20 cellular contexts compared by ENCODE assay signal in the genomic region with DNA sequence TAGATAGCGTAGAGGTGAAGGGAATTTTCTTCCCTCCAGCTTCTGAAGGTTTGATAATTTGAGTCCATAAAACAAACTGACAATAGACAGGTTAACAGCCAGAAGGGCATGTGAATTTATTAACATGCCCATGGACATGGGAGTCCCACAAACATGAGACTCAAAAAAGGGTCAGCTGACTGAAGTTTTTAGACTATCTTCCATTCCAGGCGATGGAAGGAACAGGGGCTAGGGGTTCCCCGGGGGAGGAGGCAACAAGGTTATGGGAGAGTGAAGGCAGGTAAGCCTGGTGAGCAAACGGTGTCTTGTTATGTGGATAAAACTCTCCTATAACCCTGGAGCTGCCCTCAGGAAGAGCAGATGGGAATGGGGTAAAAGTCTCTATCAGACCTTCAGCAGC.
DNase-seq lines count a peak whose midpoint lies in the region; ATAC-seq, FAIRE-seq and TF ChIP-seq lines count a peak whose summit lies in the region.
"Had no signal": no experiment of that assay in that cellular context is flagged by ENCODE, and none has a peak within 500 bp of the region (broad histone marks: within the 10 kb centered on the region; RNA-seq: fewer than 3 reads in every experiment).

No MANE protein-coding gene starts in this region.

- BruUV-seq in HepG2 (replicated peaks; lab: Mats Ljungman, UMichigan) = no TSS peak

- CTCF ChIA-PET in HepG2 (lab: Yijun Ruan, JAX; ENCODE audit: low intra/inter-chr PET ratio, low total read pairs) = no interaction called here
- CTCF ChIA-PET in H1 (lab: Charles Lee; ENCODE audit: partially characterized antibody) = interaction anchor here (0.6 to 1.1 kb wide), 3 partner anchors 128 to 174 kb away, joined by 3 to 4 read pairs (median 3); no protein-coding TSS in a partner anchor
- CTCF ChIA-PET in HEK293T (lab: Yijun Ruan, JAX) = interaction anchor here (0.7 kb wide), 1 partner anchor 197 kb away, joined by 3 read pairs; no protein-coding TSS in a partner anchor

- H4K20me1 ChIP-seq in HepG2 (ENCODE audit: insufficient read depth, low read length) (no peaks in the 10 kb centered on the region), H1 (replicated peaks in 1 of 2; ENCODE audit: control insufficient read depth in 1 of 2, insufficient read depth in 2 of 2, low read length in 2 of 2) (no peaks in the 10 kb centered on the region)

- no peak overlapping the region for H4K91ac ChIP-seq in H1 (replicated peaks; ENCODE audit: insufficient read length, low read length)

- no peak for TF ChIP-seq CTCF in HepG2 (CRISPR knock-in tag; IDR thresholded peaks at IDR 0.05)
- TF ChIP-seq CTCF in right lobe of liver (IDR thresholded peaks at IDR 0.05) = no peak
- no peak for TF ChIP-seq CTCF in VCaP (conservative IDR thresholded peaks at IDR 0.05)
- TF ChIP-seq CTCF in H1 (IDR thresholded peaks at IDR 0.05; ENCODE audit: control extremely low read depth in 1 of 3, insufficient read depth in 1 of 3, low read depth in 1 of 3, low read length in 3 of 3) = no peak
- TF ChIP-seq CTCF in brain microvascular endothelial cell (IDR thresholded peaks at IDR 0.05; ENCODE audit: low read depth, low read length, missing control alignments) = no peak

- H2AFZ ChIP-seq in HepG2 (ENCODE audit: low read length) (no peak overlapping the region), H1 (ENCODE audit: low read length) (no peak overlapping the region)

- no peaks in the 10 kb centered on the region for H3K36me3 ChIP-seq in HepG2 (replicated peaks in 1 of 2; ENCODE audit: control insufficient read depth in 1 of 2, insufficient read depth in 2 of 2, low read length in 2 of 2)
- H3K36me3 ChIP-seq in right lobe of liver = no peaks in the 10 kb centered on the region
- H3K36me3 ChIP-seq in H1 (ENCODE audit: control insufficient read depth in 2 of 4, insufficient read depth in 4 of 4, low read length in 3 of 4) = no peaks in the 10 kb centered on the region
- no peaks in the 10 kb centered on the region for H3K36me3 ChIP-seq in brain microvascular endothelial cell (replicated peaks)
- H3K36me3 ChIP-seq: BLaER1 had no signal

- H3K9ac ChIP-seq in HepG2 (ENCODE audit: insufficient read depth, low read depth, low read length) = no peak overlapping the region
- no peak overlapping the region for H3K9ac ChIP-seq in H1 (replicated peaks in 1 of 4; ENCODE audit: extremely low read depth in 1 of 4, low read depth in 3 of 4, low read length in 3 of 4)
- H3K9ac ChIP-seq: BLaER1 had no signal

- in situ Hi-C loops in HepG2 (cut with HindIII; ENCODE audit: extremely low pct_ligation_motif_present, low pct_unique_long_range_greater_than_20kb) = no loop called here
- in situ Hi-C loops in brain microvascular endothelial cell (cut with HindIII; ENCODE audit: low pct_ligation_motif_present, low sequenced_read_pairs) = no loop called here

- DNase-seq in HepG2 (ENCODE audit: low spot score) (no peak), right lobe of liver (no peak), H1 (ENCODE audit: low read depth in 1 of 2, low spot score in 2 of 2) (no peak), HEK293T (ENCODE audit: extremely low spot score) (no peak), ureter (ENCODE audit: low spot score) (no peak), brain microvascular endothelial cell (no peak)
- DNase-seq: Caco-2; CD4-positive, CD25-positive, alpha-beta regulatory T cell; CD8-positive, alpha-beta T cell; DMS153; DND-41; HCEC 1CT; HFFc6 had no signal

- H3K56ac ChIP-seq in H1 (replicated peaks; ENCODE audit: insufficient read length, low read depth, low read length) = no peak overlapping the region

- H3K18ac ChIP-seq in H1 (ENCODE audit: extremely low read depth, low read length) = no peak overlapping the region

- no peak overlapping the region for H3K14ac ChIP-seq in H1 (ENCODE audit: insufficient read length)

- H3K4me1 ChIP-seq in HepG2 (ENCODE audit: insufficient read depth, low read length) (no peaks in the 10 kb centered on the region), right lobe of liver (peaks cover 0 to 8% (median 0%) of the 10 kb centered on the region in 4 donors), H1 (replicated peaks in 1 of 4; ENCODE audit: control insufficient read depth in 3 of 4, insufficient read depth in 4 of 4, low read length in 3 of 4) (no peaks in the 10 kb centered on the region; a peak in 1 of 7 replicates)

- H3K27me3 ChIP-seq in HepG2 (ENCODE audit: control insufficient read depth in 1 of 2, insufficient read depth in 2 of 2, low read length in 2 of 2) = no peaks in the 10 kb centered on the region; a peak in 1 of 5 replicates
- H3K27me3 ChIP-seq in right lobe of liver = no peaks in the 10 kb centered on the region
- H3K27me3 ChIP-seq in H1 (replicated peaks in 1 of 4; ENCODE audit: control insufficient read depth in 3 of 4, extremely low read depth in 1 of 4, insufficient read depth in 3 of 4, low read length in 3 of 4) = no peaks in the 10 kb centered on the region
- no peaks in the 10 kb centered on the region for H3K27me3 ChIP-seq in brain microvascular endothelial cell (replicated peaks)
- H3K27me3 ChIP-seq: BLaER1 had no signal

- H3K23me2 ChIP-seq in H1 (ENCODE audit: low read depth, low read length) = no peaks in the 10 kb centered on the region

- intact Hi-C loops in HepG2 (cut with micrococcal nuclease; ENCODE audit: unreplicated experiment) = no loop called here
- intact Hi-C loops in right lobe of liver (cut with DNase I) = no loop called here

- TF ChIP-seq POLR2A in HepG2 (IDR thresholded peaks at IDR 0.05; ENCODE audit: insufficient read depth in 1 of 2, low read depth in 2 of 2, low read length in 2 of 2) = no peak
- no peak for TF ChIP-seq POLR2A in right lobe of liver (IDR thresholded peaks at IDR 0.05)
- no peak for TF ChIP-seq POLR2A in H1 (IDR thresholded peaks at IDR 0.05; ENCODE audit: control extremely low read depth in 1 of 2, low read depth in 2 of 2, low read length in 2 of 2)

- peak overlapping the region; percentile 24; the same call in 1 of the 2 replicates for H2BK15ac ChIP-seq in H1 (ENCODE audit: low read length)

- ATAC-seq in HepG2 (no peak), right lobe of liver (no peak)
- ATAC-seq: CD8-positive, alpha-beta T cell had no signal

- H2BK12ac ChIP-seq in H1 (ENCODE audit: low read depth, low read length) = no peak overlapping the region

- POLR2A ChIA-PET in HepG2 (lab: Yijun Ruan, JAX) = no interaction called here
- POLR2A ChIA-PET in H1 (lab: Charles Lee; ENCODE audit: partially characterized antibody) = no interaction called here
- POLR2A ChIA-PET in HEK293T (lab: Yijun Ruan, JAX) = no interaction called here

- H2BK5ac ChIP-seq in H1 (ENCODE audit: low read depth, low read length) = no peak overlapping the region

- no peak overlapping the region for H4K5ac ChIP-seq in H1 (ENCODE audit: insufficient read length, low read depth, low read length)

- H2BK20ac ChIP-seq in H1 (ENCODE audit: low read length) = no peak overlapping the region

- TF ChIP-seq EP300 in HepG2 (IDR thresholded peaks at IDR 0.05; ENCODE audit: low read depth in 2 of 2, low read length in 2 of 2) (no peak), HepG2 (CRISPR knock-in tag; IDR thresholded peaks at IDR 0.05; ENCODE audit: borderline replicate concordance) (no peak), H1 (IDR thresholded peaks at IDR 0.05; ENCODE audit: borderline replicate concordance in 1 of 2, low read depth in 2 of 2, low read length in 2 of 2) (no peak)

- no peaks in the 10 kb centered on the region for H3K79me1 ChIP-seq in H1 (ENCODE audit: low read depth, low read length)

- H3K9me3 ChIP-seq in HepG2 (ENCODE audit: low read length) (peaks cover 2% of the 10 kb centered on the region), right lobe of liver (no peaks in the 10 kb centered on the region), H1 (ENCODE audit: insufficient read depth in 2 of 2, low read depth in 1 of 2, low read length in 1 of 2) (peaks cover 7 to 8% of the 10 kb centered on the region in 2 experiments; a peak in 3 of 4 replicates)
- H3K9me3 ChIP-seq: Caco-2 had no signal

- TF ChIP-seq RAD21 in HepG2 (CRISPR knock-in tag; IDR thresholded peaks at IDR 0.05) (no peak), H1 (IDR thresholded peaks at IDR 0.05 in 1 of 2, conservative IDR thresholded peaks at IDR 0.05 in 1 of 2; ENCODE audit: low read depth in 2 of 2, low read length in 2 of 2) (no peak)

- H2BK120ac ChIP-seq in H1 (replicated peaks; ENCODE audit: low read depth, low read length) = no peak overlapping the region

- H4K8ac ChIP-seq in H1 (ENCODE audit: extremely low read depth, insufficient read depth, low read length) = no peak overlapping the region

- WGBS in HepG2 (ENCODE audit: low lambda C conversion rate) = 50% methylated on average over 4 of the region's 4 CpGs
- WGBS in right lobe of liver (ENCODE audit: insufficient coverage, low coverage, low lambda C conversion rate, missing lambda C conversion rate) = 94% methylated on average over 4 of the region's 4 CpGs
- 93% methylated on average over 4 of the region's 4 CpGs; no CpG with 5 or more reads in 1 of the 2 experiments for WGBS in H1 (ENCODE audit: extremely low coverage in 1 of 2, insufficient coverage in 1 of 2, insufficient read length in 1 of 2, insufficient replicate concordance in 2 of 2, low coverage in 1 of 2, low lambda C conversion rate in 2 of 2, missing lambda C conversion rate in 1 of 2), 2 experiments

- H3K27ac ChIP-seq in HepG2 (ENCODE audit: extremely low read length, insufficient read depth, low read length) (no peak overlapping the region), right lobe of liver (no peak overlapping the region), VCaP (peak overlapping the region; percentile 56; the same call in 1 of the 2 replicates), H1 (ENCODE audit: low read depth, low read length) (no peak overlapping the region), brain microvascular endothelial cell (no peak overlapping the region)
- H3K27ac ChIP-seq: 22Rv1, BLaER1, C4-2B had no signal

- no peak for FAIRE-seq in HepG2 (lab: Jason Lieb, UNC)
- FAIRE-seq in H1 (lab: Jason Lieb, UNC) = no peak
- FAIRE-seq: A204.1, G401.6, GM12892 had no signal

- H3K4me2 ChIP-seq in HepG2 (ENCODE audit: low read depth, low read length) (no peak overlapping the region), H1 (ENCODE audit: insufficient read depth in 1 of 2, low read depth in 2 of 2, low read length in 2 of 2) (no peak overlapping the region)
- H3K4me2 ChIP-seq: BLaER1 had no signal

- H3K4me3 ChIP-seq in HepG2 (replicated peaks in 1 of 3; ENCODE audit: insufficient read depth in 1 of 3, low read depth in 2 of 3, low read length in 3 of 3) (no peak overlapping the region), right lobe of liver (no peak overlapping the region), H1 (ENCODE audit: extremely low read depth in 1 of 4, insufficient read depth in 2 of 4, low read depth in 3 of 4, low read length in 4 of 4) (no peak overlapping the region), brain microvascular endothelial cell (ENCODE audit: low read depth, low read length) (no peak overlapping the region)
- H3K4me3 ChIP-seq: BLaER1 had no signal

- H2AK5ac ChIP-seq in H1 (ENCODE audit: low read depth, low read length) = no peak overlapping the region

- H3K4ac ChIP-seq in H1 (replicated peaks; ENCODE audit: insufficient read length, low read depth, low read length) = no peak overlapping the region

- H3K79me2 ChIP-seq in HepG2 (ENCODE audit: insufficient read depth, low read length) = no peaks in the 10 kb centered on the region
- no peaks in the 10 kb centered on the region for H3K79me2 ChIP-seq in H1 (ENCODE audit: control insufficient read depth in 1 of 2, insufficient read depth in 2 of 2, low read length in 2 of 2)

- no peak overlapping the region for H3K23ac ChIP-seq in H1 (ENCODE audit: insufficient read length)
